Comparison of ENCODE assay signal across 8 cellular contexts in genomic region chr17:45490615-45491433, GRCh38. TPM values are rescaled to one million over a fixed set of nuclear protein-coding genes. Genes with fewer than 3 reads are reported as not detected.
A peak's percentile ranks its signal among the peaks of the same experiment; 100 is the strongest.
DNase-seq lines count a peak whose midpoint lies in the region; TF ChIP-seq lines count a peak whose summit lies in the region.
"Not testable (repeated sequence)": the region's sequence is repeated elsewhere in the genome, so short reads cannot be mapped to it uniquely, and the experiment has no call there.

TSS of gene PLEKHM1 (minus strand) at chr17:45490721. CDS start at chr17:45482484, 8,237 bp downstream.

- peak within 1 kb of the TSS; percentile 65 for H3K27ac ChIP-seq in effector memory CD4-positive, alpha-beta T cell (ENCODE audit: insufficient read depth, low read length, poor library complexity, severe bottlenecking)

- not testable (repeated sequence) for TF ChIP-seq CTCF in GM20000 (IDR thresholded peaks at IDR 0.05; ENCODE audit: extremely low read depth, missing control alignments)

- H3K4me3 ChIP-seq in effector memory CD4-positive, alpha-beta T cell (ENCODE audit: insufficient read depth, low read depth, low read length, poor library complexity, severe bottlenecking), result peak within 1 kb of the TSS; percentile 55

- H3K9me3 ChIP-seq in effector memory CD4-positive, alpha-beta T cell (ENCODE audit: control insufficient read depth, low read length), result not testable (repeated sequence)

- peak; percentile 52 for DNase-seq in CMK (ENCODE audit: low read depth)
- peak; percentile 90 for DNase-seq in GM20000 (ENCODE audit: low spot score)
- peak; percentile 30 for DNase-seq in HS-27A (ENCODE audit: low read depth)
- peak; percentile 73 to 78 for DNase-seq in NOMO-1 (lab: John Stamatoyannopoulos, UW; ENCODE audit: unreplicated experiment in 2 of 2)
- DNase-seq in activated CD8-positive, alpha-beta memory T cell treated with anti-CD3 and anti-CD28 coated beads for 4 hours (ENCODE audit: low read depth in 2 of 2), result peak; percentile 60 to 66
- DNase-seq in effector memory CD4-positive, alpha-beta T cell, result peak; percentile 68 to 76 (median 75)
- DNase-seq in lung microvascular endothelial cell (ENCODE audit: low read depth in 2 of 2), result peak; percentile 85
- DNase-seq in stimulated activated CD4-positive, alpha-beta T cell treated with anti-CD3 and anti-CD28 coated beads, TNF-alpha, amount 100 ng/mL, for 24 hours (ENCODE audit: low read depth in 3 of 3), result peak; percentile 66 to 83 (median 67)

- H3K4me1 ChIP-seq in effector memory CD4-positive, alpha-beta T cell (ENCODE audit: control insufficient read depth, insufficient read depth, low read length, poor library complexity, severe bottlenecking), result not testable (repeated sequence)

- H3K36me3 ChIP-seq in effector memory CD4-positive, alpha-beta T cell (ENCODE audit: control insufficient read depth, insufficient read depth, low read length), result not testable (repeated sequence)

- not testable (repeated sequence) for H3K27me3 ChIP-seq in effector memory CD4-positive, alpha-beta T cell (replicated peaks; ENCODE audit: control insufficient read depth, insufficient read depth, low read length, poor library complexity, severe bottlenecking)

RNA-seq across cellular contexts. Expression of gene PLEKHM1, which starts in this region (rescaled TPM):
- 12.0 and 19.6 TPM in 2 replicates for total RNA-seq in lung microvascular endothelial cell

Comparison
In these comparisons a context has a peak if more than half of its experiments do, and no peak if none do; other contexts are left out.
1. Peak in every context shown above with its lines: DNase-seq, H3K4me3 ChIP-seq and H3K27ac ChIP-seq.
2. DNase-seq: peak in every context shown above with its lines; median percentile 90 in GM20000; 85 in lung microvascular endothelial cell; 76 in NOMO-1; 75 in effector memory CD4-positive, alpha-beta T cell; 67 in stimulated activated CD4-positive, alpha-beta T cell treated with anti-CD3 and anti-CD28 coated beads, TNF-alpha, amount 100 ng/mL, for 24 hours; 63 in activated CD8-positive, alpha-beta memory T cell treated with anti-CD3 and anti-CD28 coated beads for 4 hours; 52 in CMK; 30 in HS-27A.